Comparison of ENCODE assay signal across 8 cellular contexts in the genomic region with DNA sequence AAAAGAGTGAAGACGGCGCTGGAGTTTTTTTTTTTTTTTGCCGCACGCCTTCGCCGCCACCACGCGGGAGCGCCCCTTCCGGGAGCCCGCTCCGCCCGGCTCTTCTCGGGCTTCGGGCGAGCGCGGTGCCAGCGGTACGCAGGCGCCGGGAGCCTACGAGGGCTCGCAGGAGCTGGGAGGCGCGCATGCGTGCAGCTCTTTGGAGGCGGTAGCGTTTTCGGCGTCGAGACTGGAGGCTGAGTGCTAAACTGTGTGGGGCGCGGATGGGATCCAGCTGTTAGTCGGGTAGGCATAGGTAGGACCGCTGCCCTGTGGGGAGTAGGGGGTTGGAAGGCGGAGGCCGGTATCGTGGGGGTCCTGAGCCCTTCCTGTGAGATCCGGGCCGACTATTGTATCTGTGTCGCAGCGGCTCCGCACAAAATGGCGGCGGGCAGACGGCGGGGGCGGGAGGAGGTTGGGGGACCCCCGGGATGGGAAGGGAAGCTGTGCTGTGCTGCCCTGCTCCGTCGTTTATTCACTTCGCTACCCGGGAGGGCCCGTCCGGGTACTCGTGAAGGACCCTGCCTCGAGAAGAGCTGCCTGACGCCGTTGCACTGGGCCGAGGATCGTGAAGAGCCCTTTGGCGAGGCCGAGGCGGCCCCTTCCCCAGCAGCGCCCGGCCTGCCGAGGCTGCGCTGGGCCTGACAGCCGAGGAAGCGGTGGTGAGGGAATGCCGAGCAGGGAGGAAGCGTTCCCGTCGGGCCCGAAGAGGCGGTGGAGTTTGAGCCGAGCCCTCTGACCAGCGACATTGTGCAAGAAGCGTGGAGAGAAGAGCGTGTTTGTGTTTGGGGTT. TPM values are rescaled to one million over a fixed set of nuclear protein-coding genes. Genes with fewer than 3 reads are reported as not detected.
DNase-seq lines count a peak whose midpoint lies in the region; ATAC-seq and TF ChIP-seq lines count a peak whose summit lies in the region.

A gene with protein sequence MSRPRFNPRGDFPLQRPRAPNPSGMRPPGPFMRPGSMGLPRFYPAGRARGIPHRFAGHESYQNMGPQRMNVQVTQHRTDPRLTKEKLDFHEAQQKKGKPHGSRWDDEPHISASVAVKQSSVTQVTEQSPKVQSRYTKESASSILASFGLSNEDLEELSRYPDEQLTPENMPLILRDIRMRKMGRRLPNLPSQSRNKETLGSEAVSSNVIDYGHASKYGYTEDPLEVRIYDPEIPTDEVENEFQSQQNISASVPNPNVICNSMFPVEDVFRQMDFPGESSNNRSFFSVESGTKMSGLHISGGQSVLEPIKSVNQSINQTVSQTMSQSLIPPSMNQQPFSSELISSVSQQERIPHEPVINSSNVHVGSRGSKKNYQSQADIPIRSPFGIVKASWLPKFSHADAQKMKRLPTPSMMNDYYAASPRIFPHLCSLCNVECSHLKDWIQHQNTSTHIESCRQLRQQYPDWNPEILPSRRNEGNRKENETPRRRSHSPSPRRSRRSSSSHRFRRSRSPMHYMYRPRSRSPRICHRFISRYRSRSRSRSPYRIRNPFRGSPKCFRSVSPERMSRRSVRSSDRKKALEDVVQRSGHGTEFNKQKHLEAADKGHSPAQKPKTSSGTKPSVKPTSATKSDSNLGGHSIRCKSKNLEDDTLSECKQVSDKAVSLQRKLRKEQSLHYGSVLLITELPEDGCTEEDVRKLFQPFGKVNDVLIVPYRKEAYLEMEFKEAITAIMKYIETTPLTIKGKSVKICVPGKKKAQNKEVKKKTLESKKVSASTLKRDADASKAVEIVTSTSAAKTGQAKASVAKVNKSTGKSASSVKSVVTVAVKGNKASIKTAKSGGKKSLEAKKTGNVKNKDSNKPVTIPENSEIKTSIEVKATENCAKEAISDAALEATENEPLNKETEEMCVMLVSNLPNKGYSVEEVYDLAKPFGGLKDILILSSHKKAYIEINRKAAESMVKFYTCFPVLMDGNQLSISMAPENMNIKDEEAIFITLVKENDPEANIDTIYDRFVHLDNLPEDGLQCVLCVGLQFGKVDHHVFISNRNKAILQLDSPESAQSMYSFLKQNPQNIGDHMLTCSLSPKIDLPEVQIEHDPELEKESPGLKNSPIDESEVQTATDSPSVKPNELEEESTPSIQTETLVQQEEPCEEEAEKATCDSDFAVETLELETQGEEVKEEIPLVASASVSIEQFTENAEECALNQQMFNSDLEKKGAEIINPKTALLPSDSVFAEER (N-terminal part only) (plus strand): TSS at position 202 of the 832 bp plus-strand sequence. CDS start 17,173 bp downstream, outside the sequence.

- H3K4me3 ChIP-seq in neuron (ENCODE audit: low read length) (peak within 1 kb of the TSS; percentile 73), subcutaneous abdominal adipose tissue (ENCODE audit: low read depth in 1 of 5, low read length in 5 of 5) (peak within 1 kb of the TSS; percentile 93 to 99 (median 98))

- H3K23me2 ChIP-seq in H9 (ENCODE audit: insufficient read length, low read depth, low read length, poor library complexity, severe bottlenecking) = peaks cover 3% of the 10 kb centered on the region

- H3T11ph ChIP-seq in H9 (ENCODE audit: low read length) = no peak within 1 kb of the TSS

- H4K5ac ChIP-seq in H9 (ENCODE audit: insufficient read length, low read depth, low read length) = peak within 1 kb of the TSS; percentile 97

- no peak within 1 kb of the TSS for H4K8ac ChIP-seq in H9 (replicated peaks; ENCODE audit: insufficient read length, low read depth, low read length)

- no peak within 1 kb of the TSS for H3K23ac ChIP-seq in H9 (ENCODE audit: insufficient read length, low read depth, low read length)

- peak within 1 kb of the TSS; percentile 99 for H3K9ac ChIP-seq in H9 (ENCODE audit: extremely low read depth, insufficient read length, low read length)
- H3K9ac ChIP-seq in subcutaneous abdominal adipose tissue (ENCODE audit: low read length in 5 of 5) = peak within 1 kb of the TSS; percentile 85 to 99 (median 98)

- peak within 1 kb of the TSS; percentile 99 to 100 (median 100) for H3K27ac Mint-ChIP-seq in H9

- H3K27me3 ChIP-seq in H9 (ENCODE audit: insufficient read depth, low read length) (no peaks in the 10 kb centered on the region), foreskin keratinocyte (no peaks in the 10 kb centered on the region), neuron (ENCODE audit: insufficient read depth, low read length) (no peaks in the 10 kb centered on the region), subcutaneous abdominal adipose tissue (ENCODE audit: control insufficient read depth in 5 of 5, insufficient read depth in 4 of 5, low read length in 5 of 5) (no peaks in the 10 kb centered on the region)

- WGBS in H9 (ENCODE audit: extremely low coverage, insufficient read length, low lambda C conversion rate) = no CpG with 5 or more reads among the region's 81 CpGs

- H2BK5ac ChIP-seq in H9 (ENCODE audit: insufficient read length, low read length) = peak within 1 kb of the TSS; percentile 51

- H3K79me1 ChIP-seq in H9 (ENCODE audit: insufficient read depth, low read depth, low read length, poor library complexity, severe bottlenecking) = peaks cover 4% of the 10 kb centered on the region

- H3K9me3 ChIP-seq in H9 (ENCODE audit: control insufficient read depth, low read depth, low read length) (no peaks in the 10 kb centered on the region), neuron (ENCODE audit: low read length) (peaks cover 3% of the 10 kb centered on the region), subcutaneous abdominal adipose tissue (ENCODE audit: control insufficient read depth in 5 of 5, low read length in 5 of 5) (peaks cover 0 to 6% (median 0%) of the 10 kb centered on the region in 5 donors)

- H3K79me2 ChIP-seq in H9 (ENCODE audit: insufficient read depth, low read length) = peaks cover 27% of the 10 kb centered on the region

- DNase-seq in GDM1 (lab: John Stamatoyannopoulos, UW) (peak; percentile 90), H9 (peak; percentile 92), M059J (ENCODE audit: low read depth) (peak; percentile 90), SIG-M5 (lab: John Stamatoyannopoulos, UW) (peak; percentile 53), activated gamma-delta T cell treated with Interleukin-2 at 50 U/mL for 16 hours (peak; percentile 91), foreskin keratinocyte (peak; percentile 73 to 83)

- no peak within 1 kb of the TSS; the same call in 1 of the 2 replicates for H3K4ac ChIP-seq in H9 (ENCODE audit: low read depth, low read length)

- peak within 1 kb of the TSS; percentile 90 for H3K56ac ChIP-seq in H9 (ENCODE audit: insufficient read length, low read depth, low read length)

- H2BK20ac ChIP-seq in H9 (ENCODE audit: low read depth, low read length, poor library complexity, severe bottlenecking) = no peak within 1 kb of the TSS

- H2BK12ac ChIP-seq in H9 (ENCODE audit: insufficient read length, low read depth, low read length) = no peak within 1 kb of the TSS

- H3K4me1 Mint-ChIP-seq in H9 = peaks cover 29 to 39% of the 10 kb centered on the region in 2 experiments

- ATAC-seq in foreskin keratinocyte = peak; percentile 95

- H3K14ac ChIP-seq in H9 (ENCODE audit: insufficient read depth, low read length) = peak within 1 kb of the TSS; percentile 100

- H3K4me2 ChIP-seq in H9 (ENCODE audit: insufficient read depth, insufficient read length, low read length) = peak within 1 kb of the TSS; percentile 75

- H3K27me3 Mint-ChIP-seq in H9 (ENCODE audit: low read depth) = no peaks in the 10 kb centered on the region

- H2AFZ ChIP-seq in H9 (ENCODE audit: low read length) = no peak within 1 kb of the TSS
- peak within 1 kb of the TSS; percentile 7 for H2AFZ ChIP-seq in neuron (ENCODE audit: low read depth, low read length)

- H3K36me3 ChIP-seq in neuron (ENCODE audit: insufficient read depth, low read length) (peaks cover 15% of the 10 kb centered on the region), subcutaneous abdominal adipose tissue (ENCODE audit: control insufficient read depth in 5 of 5, insufficient read depth in 5 of 5, low read length in 5 of 5) (no peaks in the 10 kb centered on the region)

- TF ChIP-seq CTCF in H9 (conservative IDR thresholded peaks at IDR 0.05) = peak; percentile 88
- peak; percentile 98 for TF ChIP-seq CTCF in foreskin keratinocyte (conservative IDR thresholded peaks at IDR 0.05)

- H3K9me3 Mint-ChIP-seq in H9 = no peaks in the 10 kb centered on the region

- H4K91ac ChIP-seq in H9 (ENCODE audit: insufficient read length, low read depth, low read length) = no peak within 1 kb of the TSS

- H2AK5ac ChIP-seq in H9 (ENCODE audit: insufficient read length, low read length) = no peak within 1 kb of the TSS

- H3K18ac ChIP-seq in H9 (ENCODE audit: insufficient read length, low read depth, low read length) = peak within 1 kb of the TSS; percentile 100

- H3K4me3 Mint-ChIP-seq in H9 = peak within 1 kb of the TSS; percentile 97 to 100

- peak within 1 kb of the TSS; percentile 30 for H3K27ac ChIP-seq in H9 (ENCODE audit: insufficient read length, low read depth, low read length)
- peak within 1 kb of the TSS; percentile 88 for H3K27ac ChIP-seq in foreskin keratinocyte
- H3K27ac ChIP-seq in subcutaneous abdominal adipose tissue (ENCODE audit: low read depth, low read length) = peak within 1 kb of the TSS; percentile 91

- H4K20me1 ChIP-seq in H9 (ENCODE audit: control insufficient read depth, insufficient read depth, insufficient read length) = no peaks in the 10 kb centered on the region

- no peak within 1 kb of the TSS for H2BK15ac ChIP-seq in H9 (ENCODE audit: low read depth, low read length)

- peaks cover 3% of the 10 kb centered on the region; the same call in 1 of the 2 replicates for H3K4me1 ChIP-seq in H9 (ENCODE audit: insufficient read depth, low read length)
- peaks cover 17% of the 10 kb centered on the region for H3K4me1 ChIP-seq in foreskin keratinocyte
- H3K4me1 ChIP-seq in neuron (ENCODE audit: insufficient read depth, low read length) = peaks cover 13% of the 10 kb centered on the region
- peaks cover 3 to 42% (median 36%) of the 10 kb centered on the region in 5 donors for H3K4me1 ChIP-seq in subcutaneous abdominal adipose tissue (ENCODE audit: control insufficient read depth in 5 of 5, insufficient read depth in 5 of 5, low read length in 5 of 5)

- H2BK120ac ChIP-seq in H9 (ENCODE audit: low read depth, low read length, poor library complexity, severe bottlenecking) = no peak within 1 kb of the TSS

- H3K36me3 Mint-ChIP-seq in H9 (ENCODE audit: insufficient read depth in 1 of 3, low read depth in 3 of 3) = peaks cover 3 to 17% (median 16%) of the 10 kb centered on the region in 3 experiments

RNA-seq across cellular contexts. Expression of the gene that starts here (rescaled TPM):
- total RNA-seq in H9 (2021) (141 and 146 TPM in 2 replicates), foreskin keratinocyte (67.5 and 68.0 TPM in 2 replicates)
- total RNA-seq in M059J (2014; rRNA removed; shearing (Covaris generic)) = 43.5 and 44.7 TPM in 2 replicates
- 42.2 and 45.6 TPM in 2 replicates for polyA plus RNA-seq in foreskin keratinocyte

Comparison
In these comparisons a context has a peak if more than half of its experiments do, and no peak if none do; other contexts are left out.
1. Peak in every context shown above with its lines: DNase-seq, ATAC-seq, H3K4me3 ChIP-seq and H3K27ac ChIP-seq.
2. H3K27ac ChIP-seq: peak in every context shown above with its lines; median percentile 91 in subcutaneous abdominal adipose tissue; 88 in foreskin keratinocyte; 30 in H9.